9 cellular contexts compared by ENCODE assay signal in the genomic region with DNA sequence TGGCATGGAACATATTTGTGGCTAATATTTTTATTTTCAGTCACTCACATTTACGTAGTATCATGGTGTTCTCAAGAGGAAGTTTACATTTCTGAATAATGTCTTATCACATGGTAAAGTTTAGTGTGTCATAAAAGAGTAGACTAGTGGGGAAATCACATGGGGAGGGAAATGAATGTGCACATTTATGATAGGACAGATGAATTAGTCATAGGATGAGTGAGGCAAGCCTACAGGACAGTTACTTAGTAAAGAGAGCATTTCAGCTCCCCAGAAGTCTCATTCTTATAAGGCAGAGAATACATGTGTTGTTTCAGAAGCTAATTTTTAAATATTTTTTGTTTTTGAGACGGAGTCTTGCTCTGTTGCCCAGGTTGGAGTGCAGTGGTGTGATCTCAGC. TPM values are rescaled to one million over a fixed set of nuclear protein-coding genes. Genes with fewer than 3 reads are reported as not detected.
DNase-seq lines count a peak whose midpoint lies in the region; ATAC-seq lines count a peak whose summit lies in the region.
"Had no signal": no experiment of that assay in that cellular context is flagged by ENCODE, and none has a peak within 500 bp of the region (broad histone marks: within the 10 kb centered on the region; RNA-seq: fewer than 3 reads in every experiment).

No MANE protein-coding gene starts in this region.

- H3K9me3 Mint-ChIP-seq in activated T-cell treated with anti-CD3 and anti-CD28 coated beads, Interleukin-2, amount 50 U/mL, for 72 hours: peaks cover 0 to 2% of the 10 kb centered on the region in 2 donors

- no peak for DNase-seq in activated T-cell treated with anti-CD3 and anti-CD28 coated beads, Interleukin-2, amount 50 U/mL, for 72 hours
- DNase-seq in activated T-cell treated with anti-CD3 and anti-CD28 coated beads for 4 hours (no peak), SK-MEL-5 (ENCODE audit: low read depth, low spot score) (peak; percentile 71), fibroblast of peridontal ligament (ENCODE audit: extremely low read depth) (peak; percentile 84), stromal cell of bone marrow (ENCODE audit: low read depth) (peak; percentile 70), neuronal stem cell (ENCODE audit: low spot score) (no peak)

- H3K27ac Mint-ChIP-seq in activated T-cell treated with anti-CD3 and anti-CD28 coated beads, Interleukin-2, amount 50 U/mL, for 72 hours: peak overlapping the region; percentile 94

- H4K91ac ChIP-seq in neuronal stem cell (ENCODE audit: low read depth, low read length, poor library complexity): no peak overlapping the region

- no CpG with 5 or more reads among the region's 2 CpGs for WGBS in neuronal stem cell (ENCODE audit: extremely low coverage in 2 of 2, insufficient read length in 2 of 2, insufficient replicate concordance in 1 of 2), 2 donors

- H3K4me3 Mint-ChIP-seq in activated T-cell treated with anti-CD3 and anti-CD28 coated beads, Interleukin-2, amount 50 U/mL, for 72 hours: peak overlapping the region; percentile 34 to 88

- H3K9me3 ChIP-seq in neuronal stem cell (replicated peaks in 1 of 2; ENCODE audit: control insufficient read depth in 2 of 2, insufficient read depth in 1 of 2, low read depth in 1 of 2, low read length in 2 of 2): no peaks in the 10 kb centered on the region

- no peak overlapping the region for H2BK12ac ChIP-seq in neuronal stem cell (ENCODE audit: low read length)

- H3K4me3 ChIP-seq in neuronal stem cell (ENCODE audit: low read length in 2 of 2): no peak overlapping the region

- no peaks in the 10 kb centered on the region for H3K27me3 ChIP-seq in neuronal stem cell (ENCODE audit: control insufficient read depth in 3 of 3, insufficient read depth in 3 of 3, low read depth in 1 of 3, low read length in 3 of 3)

- no peaks in the 10 kb centered on the region for H3K36me3 ChIP-seq in neuronal stem cell (replicated peaks in 1 of 2; ENCODE audit: control insufficient read depth in 2 of 2, insufficient read depth in 2 of 2, low read length in 2 of 2)

- H3K36me3 Mint-ChIP-seq in activated T-cell treated with anti-CD3 and anti-CD28 coated beads, Interleukin-2, amount 50 U/mL, for 72 hours (ENCODE audit: insufficient read depth in 2 of 2): peaks cover 14 to 46% of the 10 kb centered on the region in 2 donors

- H3K14ac ChIP-seq in neuronal stem cell (ENCODE audit: low read length): no peak overlapping the region

- no peaks in the 10 kb centered on the region for H3K79me1 ChIP-seq in neuronal stem cell (ENCODE audit: low read depth, low read length)

- H4K8ac ChIP-seq in neuronal stem cell (ENCODE audit: low read depth, low read length): no peak overlapping the region

- no peak overlapping the region for H2BK120ac ChIP-seq in neuronal stem cell (ENCODE audit: low read depth, low read length)

- peak; percentile 73 to 76 for ATAC-seq in activated T-cell treated with anti-CD3 and anti-CD28 coated beads, Interleukin-2, amount 50 U/mL, for 72 hours (replicated peaks in 1 of 2)
- ATAC-seq in GM21825 (IDR thresholded peaks at IDR 0.05; ENCODE audit: unreplicated experiment) (no peak), GM21529 (IDR thresholded peaks at IDR 0.05; ENCODE audit: unreplicated experiment) (no peak)

- H3K18ac ChIP-seq in neuronal stem cell (ENCODE audit: low read length): no peak overlapping the region

- H3K4ac ChIP-seq in neuronal stem cell (ENCODE audit: low read length): no peak overlapping the region

- H3K4me1 ChIP-seq in neuronal stem cell (ENCODE audit: control insufficient read depth in 2 of 2, insufficient read depth in 1 of 2, low read depth in 1 of 2, low read length in 2 of 2): no peaks in the 10 kb centered on the region

- in situ Hi-C loops in SK-MEL-5 (cut with HindIII; ENCODE audit: low pct_unique_long_range_greater_than_20kb, low sequenced_read_pairs): no loop called here

- peaks cover 51% of the 10 kb centered on the region for H3K4me1 Mint-ChIP-seq in activated T-cell treated with anti-CD3 and anti-CD28 coated beads, Interleukin-2, amount 50 U/mL, for 72 hours (ENCODE audit: low read depth)

- H2AK5ac ChIP-seq in neuronal stem cell (ENCODE audit: low read depth, low read length): no peak overlapping the region

- H2BK15ac ChIP-seq in neuronal stem cell (ENCODE audit: low read length): no peak overlapping the region

- no peak overlapping the region for H3K4me2 ChIP-seq in neuronal stem cell (ENCODE audit: insufficient read depth, low read length, poor library complexity, severe bottlenecking)

- H2AFZ ChIP-seq in neuronal stem cell (ENCODE audit: low read length): no peak overlapping the region

- no peak overlapping the region for H2BK5ac ChIP-seq in neuronal stem cell (ENCODE audit: low read length)

- H3K23ac ChIP-seq in neuronal stem cell (ENCODE audit: low read depth, low read length, poor library complexity): no peak overlapping the region

- H3K27me3 Mint-ChIP-seq in activated T-cell treated with anti-CD3 and anti-CD28 coated beads, Interleukin-2, amount 50 U/mL, for 72 hours (ENCODE audit: low read depth): no peaks in the 10 kb centered on the region

- H3K9ac ChIP-seq in neuronal stem cell (ENCODE audit: low read depth, low read length, poor library complexity): no peak overlapping the region

- H3K27ac ChIP-seq in neuronal stem cell (replicated peaks; ENCODE audit: low read length): no peak overlapping the region
- H3K27ac ChIP-seq: VCaP had no signal

RNA-seq across cellular contexts. Expression of gene GK, which starts 6.2 kb away (rescaled TPM):
- total RNA-seq in activated T-cell treated with anti-CD3 and anti-CD28 coated beads, Interleukin-2, amount 50 U/mL, for 72 hours: 100 to 1,000 TPM; 242 to 272 TPM
- 9.0 and 9.6 TPM in 2 replicates for total RNA-seq in SK-MEL-5 (2014; rRNA removed; shearing (Covaris generic))
- 4.6 and 5.8 TPM in 2 replicates for polyA plus RNA-seq in SK-MEL-5 (2015; cell fraction: cytosol; rRNA removed)
- polyA plus RNA-seq in SK-MEL-5 (2015; cell fraction: nucleus; rRNA removed): 10.4 and 15.9 TPM in 2 replicates
- polyA plus RNA-seq in neuronal stem cell (2013, experiment 1 of 2): 3.8 TPM
- polyA plus RNA-seq in neuronal stem cell (2013, experiment 2 of 2): 4.1 TPM

Comparison
In these comparisons a context has a peak if more than half of its experiments do, and no peak if none do; other contexts are left out.
1. ATAC-seq: peak in activated T-cell treated with anti-CD3 and anti-CD28 coated beads, Interleukin-2, amount 50 U/mL, for 72 hours (2 of 2); none in GM21825 (single experiment) and GM21529 (single experiment).
2. DNase-seq: peak in SK-MEL-5 (single experiment), fibroblast of peridontal ligament (single experiment) and stromal cell of bone marrow (single experiment); none in activated T-cell treated with anti-CD3 and anti-CD28 coated beads, Interleukin-2, amount 50 U/mL, for 72 hours (0 of 2), activated T-cell treated with anti-CD3 and anti-CD28 coated beads for 4 hours (single experiment) and neuronal stem cell (single experiment).
3. RNA of gene GK, which starts 6.2 kb away (total RNA-seq): 242 to 272 TPM in activated T-cell treated with anti-CD3 and anti-CD28 coated beads, Interleukin-2, amount 50 U/mL, for 72 hours; 9.0 to 9.6 TPM in SK-MEL-5; every median in the first group is over 10 times any median in the second.